ENCODE assay signal across 8 cellular contexts in genomic region chr1:1908506-1908791, GRCh38. TPM values are rescaled to one million over a fixed set of nuclear protein-coding genes. Genes with fewer than 3 reads are reported as not detected.
DNase-seq lines count a peak whose midpoint lies in the region; ATAC-seq and TF ChIP-seq lines count a peak whose summit lies in the region.

No MANE protein-coding gene starts in this region.

- no peaks in the 10 kb centered on the region for H3K9me3 Mint-ChIP-seq in activated CD4-positive, alpha-beta T cell treated with anti-CD3 and anti-CD28 coated beads, Interleukin-2, amount 10 ng/mL, durations not matched to agents 7 days and 5 days

- peak overlapping the region; percentile 66 for H3K4me3 Mint-ChIP-seq in activated CD4-positive, alpha-beta T cell treated with anti-CD3 and anti-CD28 coated beads, Interleukin-2, amount 10 ng/mL, durations not matched to agents 7 days and 5 days

- H3K4me2 ChIP-seq in neural cell (ENCODE audit: low read length) = no peak overlapping the region

- H3K9me3 ChIP-seq in MG63 = no peaks in the 10 kb centered on the region
- no peaks in the 10 kb centered on the region for H3K9me3 ChIP-seq in ectodermal cell (ENCODE audit: control insufficient read depth, low read length)
- no peaks in the 10 kb centered on the region for H3K9me3 ChIP-seq in neural cell (ENCODE audit: low read length)

- TF ChIP-seq CTCF in neural cell (IDR thresholded peaks at IDR 0.05; ENCODE audit: poor library complexity, severe bottlenecking) = no peak
- no peak for TF ChIP-seq CTCF in GM10248 (IDR thresholded peaks at IDR 0.05; ENCODE audit: control extremely low read depth, extremely low read depth, low read depth, missing control alignments)
- TF ChIP-seq CTCF in GM10266 (IDR thresholded peaks at IDR 0.05; ENCODE audit: control insufficient read depth, insufficient read depth, low read depth, missing control alignments) = no peak

- TF ChIP-seq EP300 in neural cell (conservative IDR thresholded peaks at IDR 0.05; ENCODE audit: poor library complexity, severe bottlenecking) = no peak

- no peaks in the 10 kb centered on the region for H3F3A ChIP-seq in neural cell (ENCODE audit: insufficient read depth, low read length, poor library complexity, severe bottlenecking)

- TF ChIP-seq RAD21 in neural cell (conservative IDR thresholded peaks at IDR 0.05) = no peak

- no peak overlapping the region for H2AFZ ChIP-seq in neural cell (ENCODE audit: low read depth, low read length)

- H3K36me3 Mint-ChIP-seq in activated CD4-positive, alpha-beta T cell treated with anti-CD3 and anti-CD28 coated beads, Interleukin-2, amount 10 ng/mL, durations not matched to agents 7 days and 5 days (ENCODE audit: low read depth) = no peaks in the 10 kb centered on the region

- H3K9me2 ChIP-seq in neural cell (ENCODE audit: insufficient read depth, low read length) = no peaks in the 10 kb centered on the region

- H3K36me3 ChIP-seq in MG63 = no peaks in the 10 kb centered on the region
- H3K36me3 ChIP-seq in ectodermal cell (ENCODE audit: control insufficient read depth, insufficient read depth, low read length) = no peaks in the 10 kb centered on the region
- H3K36me3 ChIP-seq in neural cell (ENCODE audit: insufficient read depth, low read length) = no peaks in the 10 kb centered on the region

- no peaks in the 10 kb centered on the region for H3K27me3 Mint-ChIP-seq in activated CD4-positive, alpha-beta T cell treated with anti-CD3 and anti-CD28 coated beads, Interleukin-2, amount 10 ng/mL, durations not matched to agents 7 days and 5 days

- CTCF ChIA-PET in activated CD4-positive, alpha-beta T cell treated with anti-CD3 and anti-CD28 coated beads, Interleukin-2, amount 10 ng/mL, durations not matched to agents 7 days and 5 days (lab: Charles Lee) = interaction anchor here (0.7 to 2.6 kb wide), 17 partner anchors 9 to 294 kb away, joined by 3 to 36 read pairs (median 4); no protein-coding TSS in a partner anchor
- CTCF ChIA-PET in GM10248 (lab: Yijun Ruan, JAX) = interaction anchor here (0.6 to 5.0 kb wide), 15 partner anchors 9 to 1867 kb away, joined by 3 to 72 read pairs (median 4); no protein-coding TSS in a partner anchor

- H3K27me3 ChIP-seq in MG63 (no peaks in the 10 kb centered on the region), ectodermal cell (ENCODE audit: control insufficient read depth, insufficient read depth, low read length, poor library complexity, severe bottlenecking) (no peaks in the 10 kb centered on the region), neural cell (ENCODE audit: insufficient read depth, low read depth, low read length) (no peaks in the 10 kb centered on the region)

- POLR2A ChIA-PET in activated CD4-positive, alpha-beta T cell treated with anti-CD3 and anti-CD28 coated beads, Interleukin-2, amount 10 ng/mL, durations not matched to agents 7 days and 5 days (lab: Charles Lee) = interaction anchor here (0.6 kb wide), 1 partner anchor 166 kb away, joined by 3 read pairs; no protein-coding TSS in a partner anchor
- POLR2A ChIA-PET in GM10248 (lab: Yijun Ruan, JAX) = interaction anchor here (0.5 to 0.7 kb wide), 5 partner anchors 9 to 578 kb away, joined by 3 to 7 read pairs (median 5); partner anchors contain the start of gene TAS1R3

- H3K79me2 ChIP-seq in neural cell (replicated peaks; ENCODE audit: insufficient read depth, low read length) = no peaks in the 10 kb centered on the region

- H4K20me1 ChIP-seq in neural cell (ENCODE audit: insufficient read depth) = no peaks in the 10 kb centered on the region

- peak overlapping the region; percentile 60 for H3K9ac ChIP-seq in neural cell (ENCODE audit: low read length)

- no peak for DNase-seq in activated CD4-positive, alpha-beta T cell treated with anti-CD3 and anti-CD28 coated beads, Interleukin-2, amount 10 ng/mL, durations not matched to agents 7 days and 5 days
- no peak for DNase-seq in activated CD4-positive, alpha-beta T cell treated with anti-CD3 and anti-CD28 coated beads, Interleukin-2, amount 50 U/mL, for 4 hours
- DNase-seq in MG63 (peak; percentile 22), GM10248 (ENCODE audit: extremely low spot score) (no peak), GM10266 (ENCODE audit: extremely low spot score) (no peak)

- no peaks in the 10 kb centered on the region for H3K4me1 ChIP-seq in ectodermal cell (ENCODE audit: control insufficient read depth, insufficient read depth, low read length)

- ATAC-seq in GM21825 (IDR thresholded peaks at IDR 0.05; ENCODE audit: unreplicated experiment) = no peak

- H3K4me3 ChIP-seq in MG63 (peak overlapping the region; percentile 60), ectodermal cell (ENCODE audit: insufficient read depth, low read depth, low read length) (peak overlapping the region; percentile 60), neural cell (ENCODE audit: low read length) (peak overlapping the region; percentile 66)

- no peak overlapping the region for H3K27ac ChIP-seq in ectodermal cell (ENCODE audit: insufficient read depth, low read depth, low read length, poor library complexity, severe bottlenecking)
- H3K27ac ChIP-seq in neural cell (ENCODE audit: low read length) = no peak overlapping the region

- H3K4me1 Mint-ChIP-seq in activated CD4-positive, alpha-beta T cell treated with anti-CD3 and anti-CD28 coated beads, Interleukin-2, amount 10 ng/mL, durations not matched to agents 7 days and 5 days = peaks cover 19% of the 10 kb centered on the region

- peak overlapping the region; percentile 75 for H3K27ac Mint-ChIP-seq in activated CD4-positive, alpha-beta T cell treated with anti-CD3 and anti-CD28 coated beads, Interleukin-2, amount 10 ng/mL, durations not matched to agents 7 days and 5 days

- WGBS in ectodermal cell, 2 experiments = 23 to 24% methylated on average over 21 of the region's 21 CpGs

TF ChIP-seq in neural cell, 6 proteins besides CTCF, POLR2A, EP300 and RAD21:
- TF ChIP-seq EZH2 (IDR thresholded peaks at IDR 0.05; ENCODE audit: borderline replicate concordance, insufficient read depth, low read length, poor library complexity, severe bottlenecking) (no peak), MXI1 (conservative IDR thresholded peaks at IDR 0.05; ENCODE audit: poor library complexity, severe bottlenecking) (no peak), REST (IDR thresholded peaks at IDR 0.05; ENCODE audit: borderline replicate concordance) (no peak), POLR2AphosphoS5 (IDR thresholded peaks at IDR 0.05) (no peak), SMC3 (conservative IDR thresholded peaks at IDR 0.05; ENCODE audit: poor library complexity) (no peak), TAF1 (IDR thresholded peaks at IDR 0.05; ENCODE audit: low read depth) (no peak)

RNA-seq across cellular contexts. Expression of gene CALML6, which starts 6.6 kb away (rescaled TPM):
- under 1 TPM; 0.27 to 0.47 TPM for total RNA-seq in activated CD4-positive, alpha-beta T cell treated with anti-CD3 and anti-CD28 coated beads, Interleukin-2, amount 10 ng/mL, durations not matched to agents 7 days and 5 days
- total RNA-seq in MG63 (2014; rRNA removed; shearing (Covaris generic); ENCODE audit: low replicate concordance) = 0.20 TPM in 1 of 2 replicates, not detected in the other
- 0.41 TPM for polyA plus RNA-seq in ectodermal cell (2013, experiment 1 of 4)
- 0.43 TPM for polyA plus RNA-seq in ectodermal cell (2013, experiment 2 of 4)
- 0.21 TPM for polyA plus RNA-seq in ectodermal cell (2013, experiment 3 of 4)
- 0.32 TPM for polyA plus RNA-seq in ectodermal cell (2013, experiment 4 of 4)
- polyA plus RNA-seq in neural cell = not detected in 2 replicates
- not detected in 2 replicates for polyA minus RNA-seq in neural cell

RNA-seq across cellular contexts. Expression of gene TMEM52, which starts 10.6 kb away (rescaled TPM):
- total RNA-seq in activated CD4-positive, alpha-beta T cell treated with anti-CD3 and anti-CD28 coated beads, Interleukin-2, amount 10 ng/mL, durations not matched to agents 7 days and 5 days = not detected
- not detected in 2 replicates for total RNA-seq in MG63 (2014; rRNA removed; shearing (Covaris generic); ENCODE audit: low replicate concordance)
- 4.6 TPM for polyA plus RNA-seq in ectodermal cell (2013, experiment 1 of 4)
- polyA plus RNA-seq in ectodermal cell (2013, experiment 2 of 4) = 4.4 TPM
- polyA plus RNA-seq in ectodermal cell (2013, experiment 3 of 4) = 5.9 TPM
- polyA plus RNA-seq in ectodermal cell (2013, experiment 4 of 4) = 6.6 TPM
- polyA plus RNA-seq in neural cell = 0.89 TPM in 1 of 2 replicates, not detected in the other
- polyA minus RNA-seq in neural cell = not detected in 2 replicates

RNA-seq across cellular contexts. Expression of gene GNB1, which starts 17.6 kb away (rescaled TPM):
- total RNA-seq in activated CD4-positive, alpha-beta T cell treated with anti-CD3 and anti-CD28 coated beads, Interleukin-2, amount 10 ng/mL, durations not matched to agents 7 days and 5 days = 100 to 1,000 TPM; 368 to 454 TPM
- 327 and 329 TPM in 2 replicates for total RNA-seq in MG63 (2014; rRNA removed; shearing (Covaris generic); ENCODE audit: low replicate concordance)
- polyA plus RNA-seq in ectodermal cell (2013, experiment 1 of 4) = 334 TPM
- 336 TPM for polyA plus RNA-seq in ectodermal cell (2013, experiment 2 of 4)
- polyA plus RNA-seq in ectodermal cell (2013, experiment 3 of 4) = 259 TPM
- polyA plus RNA-seq in ectodermal cell (2013, experiment 4 of 4) = 276 TPM
- 308 and 325 TPM in 2 replicates for polyA plus RNA-seq in neural cell
- polyA minus RNA-seq in neural cell = 311 and 335 TPM in 2 replicates
